Comparison of ENCODE assay signal across 1 cellular context in genomic region chr17:44095647-44096496, GRCh38.
TF ChIP-seq lines count a peak whose summit lies in the region.

No MANE protein-coding gene starts in this region.

TF ChIP-seq in K562, 482 proteins besides CTCF, POLR2A, EP300 and RAD21 (continued from another document and continues in another):
- peak; percentile 89 for TF ChIP-seq PRDM10 (IDR thresholded peaks at IDR 0.05; ENCODE audit: partially characterized antibody)
- TF ChIP-seq CHCHD3 (CRISPR knock-in tag; IDR thresholded peaks at IDR 0.05), result no peak
- no peak for TF ChIP-seq ZNF76 (CRISPR knock-in tag; IDR thresholded peaks at IDR 0.05; ENCODE audit: borderline replicate concordance)
- TF ChIP-seq CHD4 (IDR thresholded peaks at IDR 0.05; ENCODE audit: insufficient read depth, insufficient replicate concordance, low read depth, low read length, poor library complexity, severe bottlenecking), result no peak
- TF ChIP-seq PML (IDR thresholded peaks at IDR 0.05; ENCODE audit: low read length), result peak; percentile 29; the same call in 1 of the 2 replicates
- no peak for TF ChIP-seq JUND (IDR thresholded peaks at IDR 0.05; ENCODE audit: borderline replicate concordance, low read depth, low read length)
- peak; percentile 35; the same call in 2 of the 3 replicates for TF ChIP-seq JUND (tag; IDR thresholded peaks at IDR 0.05; ENCODE audit: borderline replicate concordance, low read depth, low read length)
- TF ChIP-seq HDAC6 (IDR thresholded peaks at IDR 0.05; ENCODE audit: low read depth, low read length), result no peak
- no peak for TF ChIP-seq ZNF197 (CRISPR knock-in tag; IDR thresholded peaks at IDR 0.05; ENCODE audit: low read depth)
- TF ChIP-seq CBX1 (IDR thresholded peaks at IDR 0.05; ENCODE audit: low read depth), result no peak
- TF ChIP-seq ZNF511 (CRISPR knock-in tag; IDR thresholded peaks at IDR 0.05), result no peak
- peak; percentile 18 for TF ChIP-seq SETDB1 (IDR thresholded peaks at IDR 0.05; ENCODE audit: low read length)
- peak; percentile 43; the same call in 1 of the 2 replicates for TF ChIP-seq MYC (IDR thresholded peaks at IDR 0.05; ENCODE audit: low read depth, low read length)
- no peak for TF ChIP-seq MYC (CRISPR knock-in tag; IDR thresholded peaks at IDR 0.05; ENCODE audit: borderline replicate concordance, low read depth)
- TF ChIP-seq KDM4B (IDR thresholded peaks at IDR 0.05; ENCODE audit: borderline replicate concordance in 2 of 2, low read depth in 1 of 2), result peak in 1 of 2 experiments; percentile 10; a peak in 1 of 4 replicates
- TF ChIP-seq TAF7 (tag; IDR thresholded peaks at IDR 0.05), result 0 out of 2 replicates have a peak, but pooled peaks have one; percentile 22
- TF ChIP-seq TBP (optimal IDR thresholded peaks at IDR 0.05; ENCODE audit: low read depth, low read length), result peak; percentile 53
- TF ChIP-seq ETV1 (tag; conservative IDR thresholded peaks at IDR 0.05; ENCODE audit: low read depth), result peak; percentile 86
- no peak for TF ChIP-seq ATF1 (CRISPR knock-in tag; IDR thresholded peaks at IDR 0.05)
- peak; percentile 19; the same call in 1 of the 2 replicates for TF ChIP-seq ATF1 (tag; IDR thresholded peaks at IDR 0.05)
- TF ChIP-seq RFX1 (IDR thresholded peaks at IDR 0.05), result peak; percentile 92
- TF ChIP-seq GATA2 (CRISPR knock-in tag; IDR thresholded peaks at IDR 0.05), result no peak
- no peak for TF ChIP-seq ZNF445 (CRISPR knock-in tag; IDR thresholded peaks at IDR 0.05; ENCODE audit: low read depth)
- no peak for TF ChIP-seq NELFE (IDR thresholded peaks at IDR 0.05; ENCODE audit: insufficient read depth, insufficient read length)
- TF ChIP-seq MNT (conservative IDR thresholded peaks at IDR 0.05), result peak; percentile 10 to 45; a peak in 1 of 4 replicates
- TF ChIP-seq ZNF398 (CRISPR knock-in tag; IDR thresholded peaks at IDR 0.05), result no peak
- TF ChIP-seq RERE (CRISPR knock-in tag; IDR thresholded peaks at IDR 0.05; ENCODE audit: borderline replicate concordance), result no peak
- TF ChIP-seq MEF2D (tag; conservative IDR thresholded peaks at IDR 0.05; ENCODE audit: low read depth), result peak; percentile 87
- TF ChIP-seq EHMT2 (IDR thresholded peaks at IDR 0.05), result no peak
- peak in 1 of 2 experiments; percentile 5; a peak in 1 of 4 replicates for TF ChIP-seq KDM1A (IDR thresholded peaks at IDR 0.05)
- TF ChIP-seq BMI1 (IDR thresholded peaks at IDR 0.05; ENCODE audit: low read length), result peak; percentile 58; the same call in 1 of the 2 replicates
- no peak for TF ChIP-seq NR2F6 (CRISPR knock-in tag; IDR thresholded peaks at IDR 0.05)
- peak; percentile 57 for TF ChIP-seq MAX (CRISPR knock-in tag; IDR thresholded peaks at IDR 0.05)
- TF ChIP-seq UBTF (IDR thresholded peaks at IDR 0.05; ENCODE audit: borderline replicate concordance in 1 of 2, low read depth in 2 of 2, low read length in 2 of 2), result peak in 1 of 2 experiments; percentile 61; a peak in 1 of 4 replicates
- peak; percentile 53; the same call in 1 of the 2 replicates for TF ChIP-seq SMAD4 (CRISPR knock-in tag; conservative IDR thresholded peaks at IDR 0.05)
- peak; percentile 42; the same call in 1 of the 2 replicates for TF ChIP-seq NCOA1 (IDR thresholded peaks at IDR 0.05; ENCODE audit: low read depth)
- no peak for TF ChIP-seq MTF1 (CRISPR knock-in tag; IDR thresholded peaks at IDR 0.05; ENCODE audit: borderline replicate concordance)
- TF ChIP-seq SMARCA4 (IDR thresholded peaks at IDR 0.05), result peak; percentile 56
- TF ChIP-seq RBM17 (IDR thresholded peaks at IDR 0.05; ENCODE audit: borderline replicate concordance, low read depth, low read length), result no peak
- peak; percentile 70 for TF ChIP-seq POLR2G (IDR thresholded peaks at IDR 0.05; ENCODE audit: low read depth, low read length)
- TF ChIP-seq MCM3 (IDR thresholded peaks at IDR 0.05), result no peak
- no peak for TF ChIP-seq MED1 (CRISPR knock-in tag; IDR thresholded peaks at IDR 0.05; ENCODE audit: borderline replicate concordance)
- no peak for TF ChIP-seq TEAD4 (IDR thresholded peaks at IDR 0.05; ENCODE audit: low read length)
- TF ChIP-seq TEAD4 (CRISPR knock-in tag; IDR thresholded peaks at IDR 0.05; ENCODE audit: borderline replicate concordance), result no peak
- no peak for TF ChIP-seq PRMT5 (CRISPR knock-in tag; IDR thresholded peaks at IDR 0.05)
- TF ChIP-seq PKNOX1 (IDR thresholded peaks at IDR 0.05), result peak; percentile 76
- peak; percentile 86 for TF ChIP-seq ZNF589 (CRISPR knock-in tag; IDR thresholded peaks at IDR 0.05; ENCODE audit: low read depth)
- TF ChIP-seq ZNF347 (CRISPR knock-in tag; IDR thresholded peaks at IDR 0.05; ENCODE audit: low read depth), result no peak
- TF ChIP-seq SNAPC5 (CRISPR knock-in tag; IDR thresholded peaks at IDR 0.05), result no peak
- TF ChIP-seq TAF1 (IDR thresholded peaks at IDR 0.05; ENCODE audit: control insufficient read depth, extremely low read depth, insufficient read depth, low read length, severe bottlenecking), result peak; percentile 54
- TF ChIP-seq NFIX (CRISPR knock-in tag; IDR thresholded peaks at IDR 0.05; ENCODE audit: low read depth), result no peak
- 0 out of 2 replicates have a peak, but pooled peaks have one; percentile 75 for TF ChIP-seq LEF1 (IDR thresholded peaks at IDR 0.05)
